ENCODE assay signal across 8 cellular contexts in genomic region chrX:154437971-154438893, GRCh38. TPM values are rescaled to one million over a fixed set of nuclear protein-coding genes. Genes with fewer than 3 reads are reported as not detected.
DNase-seq lines count a peak whose midpoint lies in the region; ATAC-seq and TF ChIP-seq lines count a peak whose summit lies in the region.

No MANE protein-coding gene starts in this region.

- peak overlapping the region; percentile 90 to 93 (median 90) for H3K27ac ChIP-seq in tibial nerve

- peaks cover 14% of the 10 kb centered on the region for H3K4me1 Mint-ChIP-seq in activated T-cell treated with anti-CD3 and anti-CD28 coated beads, Interleukin-2, amount 50 U/mL, for 72 hours (ENCODE audit: low read depth)

- peak overlapping the region; percentile 62 for H3K4me3 ChIP-seq in astrocyte of the cerebellum (ENCODE audit: low read depth, low read length)
- H3K4me3 ChIP-seq in lower leg skin (ENCODE audit: low read depth, poor library complexity, severe bottlenecking), result peak overlapping the region; percentile 32
- H3K4me3 ChIP-seq in tibial nerve, result peak overlapping the region; percentile 50 to 87 (median 70)

- in situ Hi-C loops in astrocyte of the cerebellum (cut with HindIII; ENCODE audit: low sequenced_read_pairs), result no loop called here
- in situ Hi-C loops in G401 (cut with HindIII; ENCODE audit: low sequenced_read_pairs), result no loop called here

- no peaks in the 10 kb centered on the region for H3K27me3 ChIP-seq in tibial nerve

- H3K4me1 ChIP-seq in tibial nerve, result peaks cover 0 to 36% (median 0%) of the 10 kb centered on the region in 4 donors

- peaks cover 3 to 12% of the 10 kb centered on the region in 2 donors for H3K36me3 Mint-ChIP-seq in activated T-cell treated with anti-CD3 and anti-CD28 coated beads, Interleukin-2, amount 50 U/mL, for 72 hours (ENCODE audit: insufficient read depth in 2 of 2)

- no peaks in the 10 kb centered on the region for H3K9me3 ChIP-seq in tibial nerve

- WGBS in lower leg skin, 2 donors, result 45 to 68% methylated on average over 28 of the region's 28 CpGs
- 10 to 55% methylated on average over 15 to 28 of the region's 28 CpGs for WGBS in tibial nerve, 2 donors

- peak overlapping the region; percentile 90 for H3K27ac Mint-ChIP-seq in activated T-cell treated with anti-CD3 and anti-CD28 coated beads, Interleukin-2, amount 50 U/mL, for 72 hours

- intact Hi-C loops in lower leg skin (cut with DNase I; ENCODE audit: low total_unique reads) (no loop called here), left colon (cut with DNase I, micrococcal nuclease) (no loop called here)

- TF ChIP-seq POLR2A in lower leg skin (IDR thresholded peaks at IDR 0.05), result no peak
- TF ChIP-seq POLR2A in tibial nerve (IDR thresholded peaks at IDR 0.05), result no peak

- TF ChIP-seq CTCF in astrocyte of the cerebellum (IDR thresholded peaks at IDR 0.05; ENCODE audit: low read depth, low read length, missing control alignments) (no peak), lower leg skin (IDR thresholded peaks at IDR 0.05) (no peak), tibial nerve (IDR thresholded peaks at IDR 0.05) (no peak)

- H3K36me3 ChIP-seq in tibial nerve, result peaks cover 0 to 58% (median 0%) of the 10 kb centered on the region in 3 donors

- H3K27me3 Mint-ChIP-seq in activated T-cell treated with anti-CD3 and anti-CD28 coated beads, Interleukin-2, amount 50 U/mL, for 72 hours (ENCODE audit: low read depth), result no peaks in the 10 kb centered on the region

- no peaks in the 10 kb centered on the region for H3K9me3 Mint-ChIP-seq in activated T-cell treated with anti-CD3 and anti-CD28 coated beads, Interleukin-2, amount 50 U/mL, for 72 hours

- H3K4me3 Mint-ChIP-seq in activated T-cell treated with anti-CD3 and anti-CD28 coated beads, Interleukin-2, amount 50 U/mL, for 72 hours, result peak overlapping the region; percentile 87 to 89

- no peak for TF ChIP-seq EP300 in tibial nerve (IDR thresholded peaks at IDR 0.05)

- no peak for ATAC-seq in activated T-cell treated with anti-CD3 and anti-CD28 coated beads, Interleukin-2, amount 50 U/mL, for 72 hours (replicated peaks in 1 of 2)
- no peak for ATAC-seq in left colon

- no peak for DNase-seq in activated T-cell treated with anti-CD3 and anti-CD28 coated beads, Interleukin-2, amount 50 U/mL, for 72 hours
- DNase-seq in activated T-cell treated with anti-CD3 and anti-CD28 coated beads for 4 hours, result no peak
- DNase-seq in astrocyte of the cerebellum (ENCODE audit: low read depth), result no peak
- no peak for DNase-seq in lower leg skin (ENCODE audit: low spot score in 2 of 2)
- DNase-seq in tibial nerve (ENCODE audit: low spot score in 2 of 2), result no peak
- no peak for DNase-seq in left colon
- no peak for DNase-seq in G401 (ENCODE audit: low spot score)
- DNase-seq in DMS 273 (lab: John Stamatoyannopoulos, UW; ENCODE audit: unreplicated experiment), result no peak

RNA-seq across cellular contexts. Expression of gene GDI1, which starts 1.3 kb away (rescaled TPM):
- total RNA-seq in activated T-cell treated with anti-CD3 and anti-CD28 coated beads, Interleukin-2, amount 50 U/mL, for 72 hours, result 100 to 1,000 TPM; 115 to 118 TPM
- total RNA-seq in lower leg skin, result 10 to 100 TPM; 50.5 to 83.5 (median 61.5) TPM
- total RNA-seq in tibial nerve, result 100 to 1,000 TPM; 114 to 179 (median 152) TPM
- total RNA-seq in left colon, result 10 to 100 TPM; 63.3 to 65.0 TPM
- 51.4 and 57.6 TPM in 2 replicates for total RNA-seq in G401 (2014; rRNA removed; shearing (Covaris generic))

RNA-seq across cellular contexts. Expression of gene FAM50A, which starts 5.7 kb away (rescaled TPM):
- total RNA-seq in activated T-cell treated with anti-CD3 and anti-CD28 coated beads, Interleukin-2, amount 50 U/mL, for 72 hours, result 10 to 100 TPM; 49.6 to 56.6 TPM
- total RNA-seq in lower leg skin (10 to 100 TPM; 18.9 to 37.0 (median 22.7) TPM), tibial nerve (10 to 100 TPM; 47.5 to 90.6 (median 63.0) TPM), left colon (10 to 100 TPM; 44.4 to 56.7 TPM)
- 56.1 and 63.4 TPM in 2 replicates for total RNA-seq in G401 (2014; rRNA removed; shearing (Covaris generic))

RNA-seq across cellular contexts. Expression of gene ATP6AP1, which starts 9.8 kb away (rescaled TPM):
- total RNA-seq in activated T-cell treated with anti-CD3 and anti-CD28 coated beads, Interleukin-2, amount 50 U/mL, for 72 hours, result 10 to 100 TPM; 37.0 to 38.7 TPM
- total RNA-seq in lower leg skin (10 to 100 TPM; 71.0 to 93.5 (median 78.4) TPM), tibial nerve (10 to 100 TPM; 42.9 to 59.7 (median 50.4) TPM), left colon (100 to 1,000 TPM; 100 to 105 TPM)
- total RNA-seq in G401 (2014; rRNA removed; shearing (Covaris generic)), result 48.9 and 60.6 TPM in 2 replicates

RNA-seq across cellular contexts. Expression of gene PLXNA3, which starts 19.8 kb away (rescaled TPM):
- 10 to 100 TPM; 39.4 to 42.9 TPM for total RNA-seq in activated T-cell treated with anti-CD3 and anti-CD28 coated beads, Interleukin-2, amount 50 U/mL, for 72 hours
- 10 to 100 TPM; 10.2 to 30.2 (median 13.5) TPM for total RNA-seq in lower leg skin
- 10 to 100 TPM; 17.0 to 44.4 (median 24.2) TPM for total RNA-seq in tibial nerve
- 10 to 100 TPM; 48.9 to 68.2 TPM for total RNA-seq in left colon
- total RNA-seq in G401 (2014; rRNA removed; shearing (Covaris generic)), result 3.6 and 6.0 TPM in 2 replicates

RNA-seq across cellular contexts. Expression of gene TAFAZZIN, which starts 26.9 kb away (rescaled TPM):
- 100 to 1,000 TPM in 1 of 2 donors, 10 to 100 TPM in 1; 89.0 to 106 TPM for total RNA-seq in activated T-cell treated with anti-CD3 and anti-CD28 coated beads, Interleukin-2, amount 50 U/mL, for 72 hours
- 10 to 100 TPM; 34.1 to 89.6 (median 49.0) TPM for total RNA-seq in lower leg skin
- 100 to 1,000 TPM in 2 of 4 donors, 10 to 100 TPM in 2; 78.9 to 138 (median 97.7) TPM for total RNA-seq in tibial nerve
- total RNA-seq in left colon, result 10 to 100 TPM; 28.8 to 40.8 TPM
- 16.9 and 39.4 TPM in 2 replicates for total RNA-seq in G401 (2014; rRNA removed; shearing (Covaris generic))
